9 cellular contexts compared by ENCODE assay signal in genomic region chr2:157897106-157897971, GRCh38. TPM values are rescaled to one million over a fixed set of nuclear protein-coding genes. Genes with fewer than 3 reads are reported as not detected.
DNase-seq lines count a peak whose midpoint lies in the region; ATAC-seq and TF ChIP-seq lines count a peak whose summit lies in the region.
"Had no signal": no experiment of that assay in that cellular context is flagged by ENCODE, and none has a peak within 500 bp of the region (broad histone marks: within the 10 kb centered on the region; RNA-seq: fewer than 3 reads in every experiment).

No MANE protein-coding gene starts in this region.

- intact Hi-C loops in Right ventricle myocardium superior (cut with DNase I) (no loop called here), posterior vena cava (cut with DNase I) (no loop called here)

- POLR2A ChIA-PET in RWPE1 (lab: Yijun Ruan, JAX; ENCODE audit: low non-redundant PET): no interaction called here

- TF ChIP-seq CTCF in RWPE1 (conservative IDR thresholded peaks at IDR 0.05; ENCODE audit: low read depth): no peak

- H3K27ac ChIP-seq in RWPE1: no peak overlapping the region
- H3K27ac ChIP-seq: neutrophil had no signal

- peak; percentile 21 for ATAC-seq in GM19468 (IDR thresholded peaks at IDR 0.05; ENCODE audit: extremely low read depth, unreplicated experiment)
- peak; percentile 54 for ATAC-seq in HG03432 (IDR thresholded peaks at IDR 0.05; ENCODE audit: unreplicated experiment)
- no peak for ATAC-seq in Right ventricle myocardium superior (ENCODE audit: poor library complexity)

- CTCF ChIA-PET in RWPE1 (lab: Yijun Ruan, JAX): no interaction called here

- peak; percentile 26 for DNase-seq in activated T-cell treated with anti-CD3 and anti-CD28 coated beads for 24 hours (ENCODE audit: low read depth)
- DNase-seq in stimulated activated naive CD4-positive, alpha-beta T cell (lab: John Stamatoyannopoulos, UW): peak; percentile 11 to 78 (median 43)
- no peak for DNase-seq in Right ventricle myocardium superior
- no peak for DNase-seq in posterior vena cava (ENCODE audit: low spot score)
- DNase-seq in RWPE1 (ENCODE audit: low spot score): no peak
- no peak for DNase-seq in NCI-H526 (lab: John Stamatoyannopoulos, UW)

RNA-seq across cellular contexts. Expression of gene ACVR1, which starts 21.2 kb away (rescaled TPM):
- total RNA-seq in Right ventricle myocardium superior (28.9 TPM), posterior vena cava (10 to 100 TPM; 67.4 to 70.3 TPM)

Comparison
In these comparisons a context has a peak if more than half of its experiments do, and no peak if none do; other contexts are left out.
1. DNase-seq: peak in activated T-cell treated with anti-CD3 and anti-CD28 coated beads for 24 hours (single experiment) and stimulated activated naive CD4-positive, alpha-beta T cell (6 of 6); none in Right ventricle myocardium superior (single experiment), posterior vena cava (single experiment), RWPE1 (single experiment) and NCI-H526 (0 of 2).